ENCODE assay signal across 1 cellular context in the genomic region with DNA sequence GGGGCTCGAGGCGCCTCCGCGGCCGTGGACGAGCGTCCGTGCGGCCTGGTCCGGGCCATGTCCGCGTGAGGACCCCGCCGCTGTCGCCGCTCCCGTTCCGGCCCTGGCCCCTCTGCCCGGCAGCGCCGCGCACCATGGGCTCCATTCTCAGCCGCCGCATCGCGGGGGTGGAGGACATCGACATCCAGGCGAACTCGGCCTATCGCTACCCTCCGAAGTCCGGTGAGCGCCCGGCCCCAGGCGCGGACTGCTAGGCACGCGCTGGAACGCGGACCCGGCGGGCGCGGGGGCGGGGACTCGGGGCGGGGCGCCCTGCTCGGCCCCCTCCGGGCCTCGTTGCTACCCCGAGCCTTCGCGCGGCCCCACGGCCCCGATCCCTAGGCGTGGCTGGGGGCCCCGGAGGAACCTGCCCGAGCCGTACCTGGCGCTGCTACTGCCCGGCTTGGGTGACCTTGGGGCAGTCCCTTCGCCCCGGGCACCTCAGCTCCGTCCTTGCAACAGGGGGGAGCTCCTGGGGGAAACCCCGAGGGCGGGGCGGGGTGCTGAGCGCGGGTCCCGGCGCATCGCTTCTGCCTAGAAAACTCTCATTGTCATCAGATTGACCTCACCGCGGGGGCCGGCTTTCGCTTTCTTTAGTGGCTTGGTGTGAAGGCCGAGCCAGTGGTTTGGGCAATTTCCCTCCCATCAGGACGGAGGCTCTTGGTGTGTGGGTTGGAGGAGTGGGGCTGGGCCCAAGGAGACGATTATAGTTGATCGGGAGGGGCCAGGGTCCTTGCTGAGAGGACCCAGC.
TF ChIP-seq lines count a peak whose summit lies in the region.

No MANE protein-coding gene starts in this region.

TF ChIP-seq in HepG2, 621 proteins besides CTCF, POLR2A, EP300 and RAD21 (continued from another document and continues in another):
- TF ChIP-seq, protein P1, sequence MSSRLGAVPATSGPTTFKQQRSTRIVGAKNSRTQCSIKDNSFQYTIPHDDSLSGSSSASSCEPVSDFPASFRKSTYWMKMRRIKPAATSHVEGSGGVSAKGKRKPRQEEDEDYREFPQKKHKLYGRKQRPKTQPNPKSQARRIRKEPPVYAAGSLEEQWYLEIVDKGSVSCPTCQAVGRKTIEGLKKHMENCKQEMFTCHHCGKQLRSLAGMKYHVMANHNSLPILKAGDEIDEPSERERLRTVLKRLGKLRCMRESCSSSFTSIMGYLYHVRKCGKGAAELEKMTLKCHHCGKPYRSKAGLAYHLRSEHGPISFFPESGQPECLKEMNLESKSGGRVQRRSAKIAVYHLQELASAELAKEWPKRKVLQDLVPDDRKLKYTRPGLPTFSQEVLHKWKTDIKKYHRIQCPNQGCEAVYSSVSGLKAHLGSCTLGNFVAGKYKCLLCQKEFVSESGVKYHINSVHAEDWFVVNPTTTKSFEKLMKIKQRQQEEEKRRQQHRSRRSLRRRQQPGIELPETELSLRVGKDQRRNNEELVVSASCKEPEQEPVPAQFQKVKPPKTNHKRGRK (CRISPR knock-in tag; IDR thresholded peaks at IDR 0.05): no peak
- no peak for TF ChIP-seq NONO (IDR thresholded peaks at IDR 0.05)
- TF ChIP-seq NONO (CRISPR knock-in tag; conservative IDR thresholded peaks at IDR 0.05): peak; percentile 18; the same call in 1 of the 2 replicates
- TF ChIP-seq DNMT3B (CRISPR knock-in tag; conservative IDR thresholded peaks at IDR 0.05): no peak
- TF ChIP-seq, protein P2, sequence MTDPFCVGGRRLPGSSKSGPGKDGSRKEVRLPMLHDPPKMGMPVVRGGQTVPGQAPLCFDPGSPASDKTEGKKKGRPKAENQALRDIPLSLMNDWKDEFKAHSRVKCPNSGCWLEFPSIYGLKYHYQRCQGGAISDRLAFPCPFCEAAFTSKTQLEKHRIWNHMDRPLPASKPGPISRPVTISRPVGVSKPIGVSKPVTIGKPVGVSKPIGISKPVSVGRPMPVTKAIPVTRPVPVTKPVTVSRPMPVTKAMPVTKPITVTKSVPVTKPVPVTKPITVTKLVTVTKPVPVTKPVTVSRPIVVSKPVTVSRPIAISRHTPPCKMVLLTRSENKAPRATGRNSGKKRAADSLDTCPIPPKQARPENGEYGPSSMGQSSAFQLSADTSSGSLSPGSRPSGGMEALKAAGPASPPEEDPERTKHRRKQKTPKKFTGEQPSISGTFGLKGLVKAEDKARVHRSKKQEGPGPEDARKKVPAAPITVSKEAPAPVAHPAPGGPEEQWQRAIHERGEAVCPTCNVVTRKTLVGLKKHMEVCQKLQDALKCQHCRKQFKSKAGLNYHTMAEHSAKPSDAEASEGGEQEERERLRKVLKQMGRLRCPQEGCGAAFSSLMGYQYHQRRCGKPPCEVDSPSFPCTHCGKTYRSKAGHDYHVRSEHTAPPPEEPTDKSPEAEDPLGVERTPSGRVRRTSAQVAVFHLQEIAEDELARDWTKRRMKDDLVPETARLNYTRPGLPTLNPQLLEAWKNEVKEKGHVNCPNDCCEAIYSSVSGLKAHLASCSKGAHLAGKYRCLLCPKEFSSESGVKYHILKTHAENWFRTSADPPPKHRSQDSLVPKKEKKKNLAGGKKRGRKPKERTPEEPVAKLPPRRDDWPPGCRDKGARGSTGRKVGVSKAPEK (CRISPR knock-in tag; IDR thresholded peaks at IDR 0.05; ENCODE audit: borderline replicate concordance): no peak
- no peak for TF ChIP-seq REXO4 (CRISPR knock-in tag; IDR thresholded peaks at IDR 0.05; ENCODE audit: borderline replicate concordance)
- no peak for TF ChIP-seq ZXDC (CRISPR knock-in tag; IDR thresholded peaks at IDR 0.05)
- TF ChIP-seq ZNF792 (CRISPR knock-in tag; IDR thresholded peaks at IDR 0.05): no peak
- TF ChIP-seq, protein P3, sequence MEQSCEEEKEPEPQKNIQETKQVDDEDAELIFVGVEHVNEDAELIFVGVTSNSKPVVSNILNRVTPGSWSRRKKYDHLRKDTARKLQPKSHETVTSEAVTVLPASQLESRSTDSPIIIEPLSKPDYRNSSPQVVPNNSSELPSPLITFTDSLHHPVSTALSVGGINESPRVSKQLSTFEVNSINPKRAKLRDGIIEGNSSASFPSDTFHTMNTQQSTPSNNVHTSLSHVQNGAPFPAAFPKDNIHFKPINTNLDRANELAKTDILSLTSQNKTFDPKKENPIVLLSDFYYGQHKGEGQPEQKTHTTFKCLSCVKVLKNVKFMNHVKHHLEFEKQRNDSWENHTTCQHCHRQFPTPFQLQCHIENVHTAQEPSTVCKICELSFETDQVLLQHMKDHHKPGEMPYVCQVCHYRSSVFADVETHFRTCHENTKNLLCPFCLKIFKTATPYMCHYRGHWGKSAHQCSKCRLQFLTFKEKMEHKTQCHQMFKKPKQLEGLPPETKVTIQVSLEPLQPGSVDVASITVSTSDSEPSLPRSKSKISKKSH (CRISPR knock-in tag; IDR thresholded peaks at IDR 0.05; ENCODE audit: borderline replicate concordance): no peak; the same call in 1 of the 2 replicates
- TF ChIP-seq CHD4 (IDR thresholded peaks at IDR 0.05; ENCODE audit: borderline replicate concordance, low read length): no peak
- TF ChIP-seq FOXP1 (IDR thresholded peaks at IDR 0.05): no peak
- no peak for TF ChIP-seq FOXP1 (CRISPR knock-in tag; IDR thresholded peaks at IDR 0.05)
- TF ChIP-seq GTF3A (CRISPR knock-in tag; conservative IDR thresholded peaks at IDR 0.05): peak; percentile 65; the same call in 1 of the 2 replicates
- TF ChIP-seq ETV5 (CRISPR knock-in tag; IDR thresholded peaks at IDR 0.05; ENCODE audit: borderline replicate concordance): 0 out of 2 replicates have a peak, but pooled peaks have one; percentile 15
- TF ChIP-seq TRIM24 (CRISPR knock-in tag; IDR thresholded peaks at IDR 0.05): no peak
- TF ChIP-seq CREM (IDR thresholded peaks at IDR 0.05): no peak
- no peak for TF ChIP-seq CREM (CRISPR knock-in tag; IDR thresholded peaks at IDR 0.05)
- TF ChIP-seq SOX6 (IDR thresholded peaks at IDR 0.05): no peak
- no peak; the same call in 1 of the 2 replicates for TF ChIP-seq SOX6 (CRISPR knock-in tag; IDR thresholded peaks at IDR 0.05)
- no peak for TF ChIP-seq PHF20 (CRISPR knock-in tag; IDR thresholded peaks at IDR 0.05)
- peak; percentile 33; the same call in 1 of the 2 replicates for TF ChIP-seq ZNF761 (CRISPR knock-in tag; conservative IDR thresholded peaks at IDR 0.05)
- no peak for TF ChIP-seq KLF11 (CRISPR knock-in tag; IDR thresholded peaks at IDR 0.05)
- peak; percentile 99 for TF ChIP-seq ZFX (CRISPR knock-in tag; IDR thresholded peaks at IDR 0.05; ENCODE audit: low read depth)
- TF ChIP-seq ZNF274 (CRISPR knock-in tag; IDR thresholded peaks at IDR 0.05): peak; percentile 69; the same call in 1 of the 2 replicates
- no peak for TF ChIP-seq ZNF232 (CRISPR knock-in tag; IDR thresholded peaks at IDR 0.05; ENCODE audit: borderline replicate concordance)
- TF ChIP-seq ZBTB26 (CRISPR knock-in tag; IDR thresholded peaks at IDR 0.05; ENCODE audit: borderline replicate concordance): no peak
- no peak for TF ChIP-seq ZNF598 (CRISPR knock-in tag; IDR thresholded peaks at IDR 0.05; ENCODE audit: borderline replicate concordance)
- no peak; the same call in 1 of the 2 replicates for TF ChIP-seq FLYWCH1 (CRISPR knock-in tag; IDR thresholded peaks at IDR 0.05)
- no peak; the same call in 1 of the 2 replicates for TF ChIP-seq CCDC6 (CRISPR knock-in tag; IDR thresholded peaks at IDR 0.05)
- TF ChIP-seq, protein P4, sequence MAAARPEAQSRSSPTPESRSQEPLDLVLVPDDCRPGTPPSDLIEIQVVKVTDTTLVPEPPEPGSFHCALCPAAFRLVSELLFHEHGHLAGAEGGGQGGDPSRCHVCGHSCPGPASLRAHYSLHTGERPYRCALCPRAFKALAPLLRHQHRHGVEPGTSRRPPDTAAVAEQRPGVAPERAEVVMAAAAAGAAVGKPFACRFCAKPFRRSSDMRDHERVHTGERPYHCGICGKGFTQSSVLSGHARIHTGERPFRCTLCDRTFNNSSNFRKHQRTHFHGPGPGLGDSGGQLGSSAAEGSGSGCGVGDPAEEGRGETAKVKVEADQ (CRISPR knock-in tag; IDR thresholded peaks at IDR 0.05; ENCODE audit: borderline replicate concordance): 0 out of 2 replicates have a peak, but pooled peaks have one; percentile 64
- no peak for TF ChIP-seq ZNF496 (CRISPR knock-in tag; IDR thresholded peaks at IDR 0.05; ENCODE audit: insufficient replicate concordance)
- TF ChIP-seq DRAP1 (CRISPR knock-in tag; IDR thresholded peaks at IDR 0.05): no peak
- peak; percentile 56; the same call in 1 of the 2 replicates for TF ChIP-seq ZNF205 (CRISPR knock-in tag; IDR thresholded peaks at IDR 0.05)
- TF ChIP-seq ZFP90 (CRISPR knock-in tag; IDR thresholded peaks at IDR 0.05; ENCODE audit: borderline replicate concordance): no peak
- no peak for TF ChIP-seq RARA (CRISPR knock-in tag; IDR thresholded peaks at IDR 0.05)
- TF ChIP-seq, protein P5, sequence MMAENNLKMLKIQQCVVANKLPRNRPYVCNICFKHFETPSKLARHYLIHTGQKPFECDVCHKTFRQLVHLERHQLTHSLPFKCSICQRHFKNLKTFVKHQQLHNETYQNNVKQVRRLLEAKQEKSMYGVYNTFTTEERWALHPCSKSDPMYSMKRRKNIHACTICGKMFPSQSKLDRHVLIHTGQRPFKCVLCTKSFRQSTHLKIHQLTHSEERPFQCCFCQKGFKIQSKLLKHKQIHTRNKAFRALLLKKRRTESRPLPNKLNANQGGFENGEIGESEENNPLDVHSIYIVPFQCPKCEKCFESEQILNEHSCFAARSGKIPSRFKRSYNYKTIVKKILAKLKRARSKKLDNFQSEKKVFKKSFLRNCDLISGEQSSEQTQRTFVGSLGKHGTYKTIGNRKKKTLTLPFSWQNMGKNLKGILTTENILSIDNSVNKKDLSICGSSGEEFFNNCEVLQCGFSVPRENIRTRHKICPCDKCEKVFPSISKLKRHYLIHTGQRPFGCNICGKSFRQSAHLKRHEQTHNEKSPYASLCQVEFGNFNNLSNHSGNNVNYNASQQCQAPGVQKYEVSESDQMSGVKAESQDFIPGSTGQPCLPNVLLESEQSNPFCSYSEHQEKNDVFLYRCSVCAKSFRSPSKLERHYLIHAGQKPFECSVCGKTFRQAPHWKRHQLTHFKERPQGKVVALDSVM (CRISPR knock-in tag; IDR thresholded peaks at IDR 0.05): peak; percentile 54
- peak; percentile 84; the same call in 1 of the 2 replicates for TF ChIP-seq SIN3A (IDR thresholded peaks at IDR 0.05; ENCODE audit: borderline replicate concordance, low read depth, low read length)
- no peak for TF ChIP-seq ZFP37 (CRISPR knock-in tag; IDR thresholded peaks at IDR 0.05; ENCODE audit: borderline replicate concordance)
- TF ChIP-seq ZNF75D (CRISPR knock-in tag; IDR thresholded peaks at IDR 0.05; ENCODE audit: borderline replicate concordance): no peak
- TF ChIP-seq ZNF713 (CRISPR knock-in tag; IDR thresholded peaks at IDR 0.05): no peak; the same call in 1 of the 2 replicates
- no peak; the same call in none of the 2 replicates for TF ChIP-seq KLF6 (CRISPR knock-in tag; IDR thresholded peaks at IDR 0.05)
- TF ChIP-seq, protein P6, sequence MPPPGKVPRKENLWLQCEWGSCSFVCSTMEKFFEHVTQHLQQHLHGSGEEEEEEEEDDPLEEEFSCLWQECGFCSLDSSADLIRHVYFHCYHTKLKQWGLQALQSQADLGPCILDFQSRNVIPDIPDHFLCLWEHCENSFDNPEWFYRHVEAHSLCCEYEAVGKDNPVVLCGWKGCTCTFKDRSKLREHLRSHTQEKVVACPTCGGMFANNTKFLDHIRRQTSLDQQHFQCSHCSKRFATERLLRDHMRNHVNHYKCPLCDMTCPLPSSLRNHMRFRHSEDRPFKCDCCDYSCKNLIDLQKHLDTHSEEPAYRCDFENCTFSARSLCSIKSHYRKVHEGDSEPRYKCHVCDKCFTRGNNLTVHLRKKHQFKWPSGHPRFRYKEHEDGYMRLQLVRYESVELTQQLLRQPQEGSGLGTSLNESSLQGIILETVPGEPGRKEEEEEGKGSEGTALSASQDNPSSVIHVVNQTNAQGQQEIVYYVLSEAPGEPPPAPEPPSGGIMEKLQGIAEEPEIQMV (CRISPR knock-in tag; IDR thresholded peaks at IDR 0.05; ENCODE audit: low read depth): peak; percentile 86
- TF ChIP-seq SNAI1 (CRISPR knock-in tag; IDR thresholded peaks at IDR 0.05; ENCODE audit: borderline replicate concordance): no peak
